ENCODE assay signal across 8 cellular contexts in the genomic region with DNA sequence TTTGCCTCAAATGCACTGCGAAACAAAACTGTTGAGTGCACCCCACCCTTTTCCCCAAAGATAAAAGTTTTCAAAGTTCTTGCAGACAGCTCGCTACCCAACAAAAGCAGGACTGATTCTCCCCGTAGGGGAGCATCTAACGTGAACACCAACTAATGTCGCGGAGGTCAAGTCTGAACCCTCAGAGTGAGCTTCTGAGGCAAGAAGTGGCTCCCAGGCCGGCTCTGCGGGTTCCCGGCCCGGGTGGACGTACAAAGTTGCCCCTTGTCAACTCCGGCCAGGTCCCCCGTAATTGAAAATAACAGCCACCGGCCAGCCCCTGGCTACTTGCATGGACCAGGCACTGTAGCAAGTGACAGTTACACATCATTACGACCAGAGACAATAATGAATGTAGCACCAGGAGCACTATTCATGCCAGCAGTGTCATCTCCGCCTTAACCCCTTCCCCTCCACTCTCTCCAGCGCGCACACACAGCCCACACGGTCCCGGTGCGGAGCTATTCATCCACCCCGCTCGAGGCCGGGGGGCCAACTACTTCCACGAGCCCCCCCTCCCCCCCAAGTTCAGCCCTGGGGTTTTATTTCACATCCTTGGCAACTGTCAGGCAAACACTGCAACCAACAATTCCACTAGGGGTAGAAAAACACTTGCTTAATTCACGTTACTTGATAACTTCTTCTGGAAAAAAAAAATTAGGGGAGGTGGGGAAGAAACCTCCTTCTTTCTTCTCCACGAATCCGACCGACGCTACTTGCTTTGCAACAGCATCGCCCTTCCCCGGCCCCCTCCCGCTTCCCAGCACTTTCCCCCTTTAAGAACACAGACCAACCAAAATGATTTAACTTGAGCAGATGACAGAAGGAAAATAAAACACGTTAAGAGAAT. TPM values are rescaled to one million over a fixed set of nuclear protein-coding genes. Genes with fewer than 3 reads are reported as not detected.
DNase-seq lines count a peak whose midpoint lies in the region; ATAC-seq and TF ChIP-seq lines count a peak whose summit lies in the region.

No MANE protein-coding gene starts in this region.

- no peaks in the 10 kb centered on the region for H3K9me3 ChIP-seq in cardiac muscle cell (ENCODE audit: low read depth)

- H3K27ac ChIP-seq in RWPE1, result peak overlapping the region; percentile 97
- peak overlapping the region; percentile 84 for H3K27ac ChIP-seq in cardiac muscle cell

- H3K4me1 ChIP-seq in cardiac muscle cell (ENCODE audit: low read depth), result peaks cover 38% of the 10 kb centered on the region

- no peaks in the 10 kb centered on the region for H3K27me3 ChIP-seq in cardiac muscle cell

- no peaks in the 10 kb centered on the region for H3K36me3 ChIP-seq in cardiac muscle cell

- DNase-seq in GM12864 (ENCODE audit: low read depth) (no peak), RWPE1 (ENCODE audit: low spot score) (no peak), cardiac muscle cell (ENCODE audit: low read depth in 1 of 2, low spot score in 1 of 2) (peak; percentile 62 to 64), posterior vena cava (ENCODE audit: low spot score) (peak; percentile 81), GM19240 (ENCODE audit: insufficient read length, low spot score) (no peak)
- DNase-seq in activated naive CD4-positive, alpha-beta T cell treated with anti-CD3 and anti-CD28 coated beads, Interleukin-2, amount 50 U/mL, for 16 hours, result peak; percentile 56

- TF ChIP-seq CTCF in GM12864 (IDR thresholded peaks at IDR 0.05; ENCODE audit: low read depth, low read length, missing control alignments) (no peak), RWPE1 (conservative IDR thresholded peaks at IDR 0.05; ENCODE audit: low read depth) (no peak), cardiac muscle cell (IDR thresholded peaks at IDR 0.05; ENCODE audit: low read depth, low read length) (no peak)

- ATAC-seq in GM21526 (IDR thresholded peaks at IDR 0.05; ENCODE audit: low FRiP score, unreplicated experiment) (no peak), HG02852 (IDR thresholded peaks at IDR 0.05; ENCODE audit: unreplicated experiment) (no peak)

- intact Hi-C loops in posterior vena cava (cut with DNase I), result loop anchor here in 1 of 2 donors (10.0 kb wide), 1 partner anchor 298 kb away; no protein-coding TSS in a partner anchor

- CTCF ChIA-PET in RWPE1 (lab: Yijun Ruan, JAX), result interaction anchor here (0.6 kb wide), 1 partner anchor 137 kb away, joined by 4 read pairs; no protein-coding TSS in a partner anchor

- H3K4me3 ChIP-seq in GM12864 (ENCODE audit: low read depth, low read length), result peak overlapping the region; percentile 92
- peak overlapping the region; percentile 95 for H3K4me3 ChIP-seq in cardiac muscle cell

- POLR2A ChIA-PET in RWPE1 (lab: Yijun Ruan, JAX; ENCODE audit: low non-redundant PET), result no interaction called here

RNA-seq across cellular contexts. Expression of a gene that starts 1.2 kb away (rescaled TPM):
- 13.0 and 17.8 TPM in 2 replicates for total RNA-seq in cardiac muscle cell
- 6.4 and 9.1 TPM in 2 replicates for polyA plus RNA-seq in cardiac muscle cell
- total RNA-seq in posterior vena cava, result 10 to 100 TPM; 28.8 to 33.0 TPM

Comparison
In these comparisons a context has a peak if more than half of its experiments do, and no peak if none do; other contexts are left out.
1. DNase-seq: peak in activated naive CD4-positive, alpha-beta T cell treated with anti-CD3 and anti-CD28 coated beads, Interleukin-2, amount 50 U/mL, for 16 hours (single experiment), cardiac muscle cell (2 of 2) and posterior vena cava (single experiment); none in GM12864 (single experiment), RWPE1 (single experiment) and GM19240 (single experiment).